In the genomic region with DNA sequence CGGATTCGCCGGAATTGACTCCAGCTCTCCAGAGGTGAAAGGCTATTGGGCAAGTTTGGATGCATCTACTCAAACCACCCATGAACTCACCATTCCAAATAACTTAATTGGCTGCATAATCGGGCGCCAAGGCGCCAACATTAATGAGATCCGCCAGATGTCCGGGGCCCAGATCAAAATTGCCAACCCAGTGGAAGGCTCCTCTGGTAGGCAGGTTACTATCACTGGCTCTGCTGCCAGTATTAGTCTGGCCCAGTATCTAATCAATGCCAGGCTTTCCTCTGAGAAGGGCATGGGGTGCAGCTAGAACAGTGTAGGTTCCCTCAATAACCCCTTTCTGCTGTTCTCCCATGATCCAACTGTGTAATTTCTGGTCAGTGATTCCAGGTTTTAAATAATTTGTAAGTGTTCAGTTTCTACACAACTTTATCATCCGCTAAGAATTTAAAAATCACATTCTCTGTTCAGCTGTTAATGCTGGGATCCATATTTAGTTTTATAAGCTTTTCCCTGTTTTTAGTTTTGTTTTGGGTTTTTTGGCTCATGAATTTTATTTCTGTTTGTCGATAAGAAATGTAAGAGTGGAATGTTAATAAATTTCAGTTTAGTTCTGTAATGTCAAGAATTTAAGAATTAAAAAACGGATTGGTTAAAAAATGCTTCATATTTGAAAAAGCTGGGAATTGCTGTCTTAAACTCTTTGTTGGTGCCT, we compare ENCODE assay signal across 8 cellular contexts. TPM values are rescaled to one million over a fixed set of nuclear protein-coding genes. Genes with fewer than 3 reads are reported as not detected.
A peak's percentile ranks its signal among the peaks of the same experiment; 100 is the strongest.
DNase-seq lines count a peak whose midpoint lies in the region; ATAC-seq and TF ChIP-seq lines count a peak whose summit lies in the region.

No MANE protein-coding gene starts in this region.

- WGBS in esophagus muscularis mucosa = 2% methylated on average over 11 of the region's 11 CpGs

- peaks cover 52% of the 10 kb centered on the region for H3K36me3 Mint-ChIP-seq in activated CD4-positive, alpha-beta T cell treated with anti-CD3 and anti-CD28 coated beads, Interleukin-2, amount 10 ng/mL, durations not matched to agents 24 days and 14 days (ENCODE audit: low read depth)

- TF ChIP-seq EP300 in esophagus muscularis mucosa (IDR thresholded peaks at IDR 0.05) = no peak

- peak overlapping the region; percentile 98 for H3K27ac Mint-ChIP-seq in activated CD4-positive, alpha-beta T cell treated with anti-CD3 and anti-CD28 coated beads, Interleukin-2, amount 10 ng/mL, durations not matched to agents 24 days and 14 days

- H3K4me1 Mint-ChIP-seq in activated CD4-positive, alpha-beta T cell treated with anti-CD3 and anti-CD28 coated beads, Interleukin-2, amount 10 ng/mL, durations not matched to agents 24 days and 14 days = peaks cover 49% of the 10 kb centered on the region

- peaks cover 0 to 19% (median 9%) of the 10 kb centered on the region in 4 donors for H3K36me3 ChIP-seq in esophagus muscularis mucosa

- no peaks in the 10 kb centered on the region for H3K27me3 ChIP-seq in esophagus muscularis mucosa

- H3K9me3 Mint-ChIP-seq in activated CD4-positive, alpha-beta T cell treated with anti-CD3 and anti-CD28 coated beads, Interleukin-2, amount 10 ng/mL, durations not matched to agents 24 days and 14 days = no peaks in the 10 kb centered on the region

- CTCF ChIA-PET in RWPE1 (lab: Yijun Ruan, JAX) = interaction anchor here (0.6 to 0.8 kb wide), 4 partner anchors 16 to 54 kb away, joined by 3 to 4 read pairs (median 4); no protein-coding TSS in a partner anchor

- no peak for ATAC-seq in GM19455 (IDR thresholded peaks at IDR 0.05; ENCODE audit: unreplicated experiment)

- POLR2A ChIA-PET in RWPE1 (lab: Yijun Ruan, JAX; ENCODE audit: low non-redundant PET) = interaction anchor here (0.9 to 3.0 kb wide), 3 partner anchors 53 to 174 kb away, joined by 3 to 19 read pairs (median 4); no protein-coding TSS in a partner anchor

- intact Hi-C loops in activated CD4-positive, alpha-beta T cell treated with anti-CD3 and anti-CD28 coated beads, Interleukin-2, amount 10 ng/mL, durations not matched to agents 24 days and 14 days (cut with micrococcal nuclease) = loop anchor here (2.0 to 10.0 kb wide), 6 partner anchors 16 to 1324 kb away; a partner anchor contains a TSS
- intact Hi-C loops in esophagus muscularis mucosa (cut with DNase I) = loop anchor here (1.0 to 5.0 kb wide), 3 partner anchors 36 to 176 kb away; no protein-coding TSS in a partner anchor

- DNase-seq in activated CD4-positive, alpha-beta T cell treated with anti-CD3 and anti-CD28 coated beads, Interleukin-2, amount 10 ng/mL, durations not matched to agents 24 days and 14 days = no peak
- no peak for DNase-seq in activated CD4-positive, alpha-beta T cell treated with anti-CD3 and anti-CD28 coated beads, Interleukin-2, amount 50 U/mL, for 4 hours
- DNase-seq in RWPE1 (ENCODE audit: low spot score) (no peak), esophagus muscularis mucosa (ENCODE audit: extremely low spot score) (no peak), retinal pigment epithelial cell (ENCODE audit: low read depth) (no peak), NOMO-1 treated with dmso at 0.1 percent for 144 hours (lab: John Stamatoyannopoulos, UW; ENCODE audit: unreplicated experiment) (no peak), NCI-H1092 (lab: John Stamatoyannopoulos, UW) (no peak)

- H3K9me3 ChIP-seq in esophagus muscularis mucosa = no peaks in the 10 kb centered on the region

- H3K4me3 Mint-ChIP-seq in activated CD4-positive, alpha-beta T cell treated with anti-CD3 and anti-CD28 coated beads, Interleukin-2, amount 10 ng/mL, durations not matched to agents 24 days and 14 days = peak overlapping the region; percentile 96

- peaks cover 25 to 54% (median 49%) of the 10 kb centered on the region in 4 donors for H3K4me1 ChIP-seq in esophagus muscularis mucosa

- H3K4me3 ChIP-seq in esophagus muscularis mucosa = peak overlapping the region; percentile 74 to 90 (median 85)
- peak overlapping the region; percentile 95 for H3K4me3 ChIP-seq in retinal pigment epithelial cell (ENCODE audit: low read length)

- no peak for TF ChIP-seq POLR2A in esophagus muscularis mucosa (IDR thresholded peaks at IDR 0.05; ENCODE audit: low read depth)

- H3K27me3 Mint-ChIP-seq in activated CD4-positive, alpha-beta T cell treated with anti-CD3 and anti-CD28 coated beads, Interleukin-2, amount 10 ng/mL, durations not matched to agents 24 days and 14 days = no peaks in the 10 kb centered on the region

- H3K27ac ChIP-seq in RWPE1 (peak overlapping the region; percentile 99), esophagus muscularis mucosa (replicated peaks in 1 of 4) (peak overlapping the region; percentile 99 to 100 (median 100))

- TF ChIP-seq CTCF in RWPE1 (conservative IDR thresholded peaks at IDR 0.05; ENCODE audit: low read depth) = no peak
- no peak for TF ChIP-seq CTCF in esophagus muscularis mucosa (IDR thresholded peaks at IDR 0.05)
- no peak for TF ChIP-seq CTCF in retinal pigment epithelial cell (conservative IDR thresholded peaks at IDR 0.05; ENCODE audit: low read depth, low read length)

RNA-seq across cellular contexts. Expression of a gene that starts 1.4 kb away (rescaled TPM):
- 443 and 447 TPM in 2 replicates for total RNA-seq in activated CD4-positive, alpha-beta T cell treated with anti-CD3 and anti-CD28 coated beads, Interleukin-2, amount 10 ng/mL, durations not matched to agents 24 days and 14 days
- total RNA-seq in esophagus muscularis mucosa = 100 to 1,000 TPM; 156 to 220 (median 189) TPM
